16 cellular contexts compared by ENCODE assay signal in genomic region chr4:36088542-36088941, GRCh38.
DNase-seq lines count a peak whose midpoint lies in the region; ATAC-seq and TF ChIP-seq lines count a peak whose summit lies in the region.
"Had no signal": no experiment of that assay in that cellular context is flagged by ENCODE, and none has a peak within 500 bp of the region (broad histone marks: within the 10 kb centered on the region; RNA-seq: fewer than 3 reads in every experiment).

No MANE protein-coding gene starts in this region.

- H3K4me3 ChIP-seq in LNCaP clone FGC (ENCODE audit: low read depth, low read length) = no peak overlapping the region
- H3K4me3 ChIP-seq: upper lobe of right lung had no signal

- H3K27ac ChIP-seq in 22Rv1 = peak overlapping the region; percentile 35
- H3K27ac ChIP-seq: upper lobe of right lung had no signal

- intact Hi-C loops in cardiac septum (cut with DNase I) = no loop called here

- TF ChIP-seq CTCF in 22Rv1 (IDR thresholded peaks at IDR 0.05) (no peak), LNCaP clone FGC (IDR thresholded peaks at IDR 0.05; ENCODE audit: control insufficient read depth, extremely low read depth, insufficient read depth) (no peak)

- ATAC-seq in GM19023 (IDR thresholded peaks at IDR 0.05; ENCODE audit: unreplicated experiment) (no peak), GM18511 (IDR thresholded peaks at IDR 0.05; ENCODE audit: unreplicated experiment) (no peak)
- ATAC-seq: upper lobe of right lung had no signal

- DNase-seq in LNCaP clone FGC (ENCODE audit: low read depth) = peak; percentile 77
- DNase-seq in SW480 (ENCODE audit: low spot score) = peak; percentile 2
- peak; percentile 72 for DNase-seq in kidney tubule cell (ENCODE audit: low spot score)
- no peak for DNase-seq in cardiac septum (ENCODE audit: low spot score)
- DNase-seq in activated gamma-delta T cell treated with Interleukin-2 at 50 U/mL for 16 hours = no peak
- DNase-seq: activated CD4-positive, alpha-beta T cell treated with anti-CD3 and anti-CD28 coated beads for 1 hour; activated naive CD8-positive, alpha-beta T cell treated with anti-CD3 and anti-CD28 coated beads, Interleukin-2, amount 10 ng/mL, durations not matched to agents 7 days and 5 days; DND-41; effector CD8-positive, alpha-beta T cell; foreskin fibroblast; immature natural killer cell; KG1; upper lobe of right lung had no signal

Comparison
In these comparisons a context has a peak if more than half of its experiments do, and no peak if none do; other contexts are left out.
1. DNase-seq: peak in LNCaP clone FGC (single experiment), SW480 (single experiment) and kidney tubule cell (single experiment); none in cardiac septum (single experiment) and activated gamma-delta T cell treated with Interleukin-2 at 50 U/mL for 16 hours (single experiment).